In the genomic region with DNA sequence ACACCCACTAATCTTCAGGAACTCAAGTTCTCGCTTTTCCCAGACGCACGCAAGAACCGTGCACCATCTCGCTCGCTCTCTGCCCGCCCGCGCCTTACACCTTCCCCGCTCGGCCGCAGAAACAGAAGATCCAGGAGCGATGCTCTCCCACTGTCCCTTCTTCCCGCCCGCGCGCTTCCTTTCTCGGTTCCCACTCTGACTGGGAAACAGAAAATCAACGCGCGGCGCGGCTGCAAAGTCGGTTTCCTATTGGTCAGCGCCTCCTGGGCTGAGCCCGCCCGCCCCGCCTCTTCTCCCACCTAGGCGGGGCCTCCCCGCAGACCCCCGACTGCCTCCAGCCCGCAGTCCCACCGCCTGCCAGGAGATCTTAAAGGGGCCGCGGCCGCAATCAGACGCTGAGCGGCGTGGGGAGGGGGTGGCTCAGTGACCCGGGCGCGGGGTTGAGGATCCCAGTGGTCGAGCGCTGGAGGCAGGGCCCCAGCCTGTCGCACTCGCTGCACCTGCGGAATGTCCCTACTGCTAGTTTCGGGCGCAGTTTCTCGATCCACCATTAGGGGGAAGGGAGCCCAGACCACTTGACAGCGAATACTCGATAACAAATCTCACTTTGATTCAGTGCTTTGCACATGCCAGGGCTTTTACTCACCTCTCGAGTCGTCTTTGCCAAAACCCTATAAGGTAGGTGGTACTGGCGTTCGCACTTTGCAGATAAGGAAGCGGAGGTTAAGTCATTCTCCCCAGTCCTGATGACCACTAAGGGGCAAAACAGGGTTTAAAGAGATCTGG, we compare ENCODE assay signal across 8 cellular contexts.
DNase-seq lines count a peak whose midpoint lies in the region; ATAC-seq and TF ChIP-seq lines count a peak whose summit lies in the region.

No MANE protein-coding gene starts in this region.

- peak; percentile 95 to 97 for DNase-seq in AML-193 (lab: John Stamatoyannopoulos, UW)
- DNase-seq in NCI-H446 treated with DMSO at 0.1 percent for 48 hours (lab: John Stamatoyannopoulos, UW): peak; percentile 97
- DNase-seq in activated CD4-positive, alpha-beta T cell treated with anti-CD3 and anti-CD28 coated beads for 1 hour: peak; percentile 95
- DNase-seq in choroid plexus epithelial cell (ENCODE audit: low read depth): peak; percentile 99
- DNase-seq in kidney tubule cell (ENCODE audit: low spot score): peak; percentile 98
- peak; percentile 93 to 97 (median 95) for DNase-seq in stimulated activated CD4-positive, alpha-beta T cell treated with anti-CD3 and anti-CD28 coated beads, Interleukin-1b, Interleukin-23, amount 100 ng/mL, for 24 hours (ENCODE audit: low read depth in 4 of 4, low spot score in 1 of 4)

- peak overlapping the region; percentile 73 for H3K4me3 ChIP-seq in choroid plexus epithelial cell (ENCODE audit: low read depth, low read length)

- ATAC-seq in GM19035 (IDR thresholded peaks at IDR 0.05; ENCODE audit: unreplicated experiment) (peak; percentile 75), HG03354 (IDR thresholded peaks at IDR 0.05; ENCODE audit: poor library complexity, severe bottlenecking, unreplicated experiment) (peak; percentile 77)

- peak; percentile 72 for TF ChIP-seq CTCF in choroid plexus epithelial cell (conservative IDR thresholded peaks at IDR 0.05; ENCODE audit: low read depth, low read length)

Comparison
In these comparisons a context has a peak if more than half of its experiments do, and no peak if none do; other contexts are left out.
1. Peak in every context shown above with its lines: DNase-seq, ATAC-seq and H3K4me3 ChIP-seq.